ENCODE assay signal across 1 cellular context in genomic region chr4:70993181-70994068, GRCh38.
A peak's percentile ranks its signal among the peaks of the same experiment; 100 is the strongest.
TF ChIP-seq lines count a peak whose summit lies in the region.

DCK (plus strand) TSS chr4:70993649; CDS start chr4:70993836, 187 bp downstream.

TF ChIP-seq in HEK293, 187 proteins besides CTCF, POLR2A, EP300 and RAD21 (continued from another document and continues in another):
- TF ChIP-seq ZNF626 (tag by site-specific recombination; IDR thresholded peaks at IDR 0.05): no peak
- peak; percentile 38; the same call in 1 of the 2 replicates for TF ChIP-seq PATZ1 (tag by site-specific recombination; IDR thresholded peaks at IDR 0.05)
- TF ChIP-seq ZNF585B (tag by site-specific recombination; IDR thresholded peaks at IDR 0.05): no peak
- TF ChIP-seq ZNF707 (tag by site-specific recombination; IDR thresholded peaks at IDR 0.05): no peak
- TF ChIP-seq, protein P1, sequence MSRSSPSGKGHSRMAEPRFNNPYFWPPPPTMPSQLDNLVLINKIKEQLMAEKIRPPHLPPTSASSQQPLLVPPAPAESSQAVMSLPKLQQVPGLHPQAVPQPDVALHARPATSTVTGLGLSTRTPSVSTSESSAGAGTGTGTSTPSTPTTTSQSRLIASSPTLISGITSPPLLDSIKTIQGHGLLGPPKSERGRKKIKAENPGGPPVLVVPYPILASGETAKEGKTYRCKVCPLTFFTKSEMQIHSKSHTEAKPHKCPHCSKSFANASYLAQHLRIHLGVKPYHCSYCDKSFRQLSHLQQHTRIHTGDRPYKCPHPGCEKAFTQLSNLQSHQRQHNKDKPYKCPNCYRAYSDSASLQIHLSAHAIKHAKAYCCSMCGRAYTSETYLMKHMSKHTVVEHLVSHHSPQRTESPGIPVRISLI (tag by site-specific recombination; IDR thresholded peaks at IDR 0.05): no peak
- no peak for TF ChIP-seq MYNN (tag by site-specific recombination; IDR thresholded peaks at IDR 0.05; ENCODE audit: borderline replicate concordance)
- no peak for TF ChIP-seq ZNF571 (tag by site-specific recombination; IDR thresholded peaks at IDR 0.05)
- no peak for TF ChIP-seq ZNF645 (tag by site-specific recombination; IDR thresholded peaks at IDR 0.05)
- TF ChIP-seq ZNF202 (tag by site-specific recombination; IDR thresholded peaks at IDR 0.05; ENCODE audit: borderline replicate concordance): no peak
- no peak; the same call in 1 of the 2 replicates for TF ChIP-seq ZBTB48 (tag by site-specific recombination; IDR thresholded peaks at IDR 0.05)
- no peak for TF ChIP-seq ZNF280C (tag by site-specific recombination; IDR thresholded peaks at IDR 0.05)
- no peak for TF ChIP-seq YY2 (tag by site-specific recombination; IDR thresholded peaks at IDR 0.05)
- TF ChIP-seq, protein P2, sequence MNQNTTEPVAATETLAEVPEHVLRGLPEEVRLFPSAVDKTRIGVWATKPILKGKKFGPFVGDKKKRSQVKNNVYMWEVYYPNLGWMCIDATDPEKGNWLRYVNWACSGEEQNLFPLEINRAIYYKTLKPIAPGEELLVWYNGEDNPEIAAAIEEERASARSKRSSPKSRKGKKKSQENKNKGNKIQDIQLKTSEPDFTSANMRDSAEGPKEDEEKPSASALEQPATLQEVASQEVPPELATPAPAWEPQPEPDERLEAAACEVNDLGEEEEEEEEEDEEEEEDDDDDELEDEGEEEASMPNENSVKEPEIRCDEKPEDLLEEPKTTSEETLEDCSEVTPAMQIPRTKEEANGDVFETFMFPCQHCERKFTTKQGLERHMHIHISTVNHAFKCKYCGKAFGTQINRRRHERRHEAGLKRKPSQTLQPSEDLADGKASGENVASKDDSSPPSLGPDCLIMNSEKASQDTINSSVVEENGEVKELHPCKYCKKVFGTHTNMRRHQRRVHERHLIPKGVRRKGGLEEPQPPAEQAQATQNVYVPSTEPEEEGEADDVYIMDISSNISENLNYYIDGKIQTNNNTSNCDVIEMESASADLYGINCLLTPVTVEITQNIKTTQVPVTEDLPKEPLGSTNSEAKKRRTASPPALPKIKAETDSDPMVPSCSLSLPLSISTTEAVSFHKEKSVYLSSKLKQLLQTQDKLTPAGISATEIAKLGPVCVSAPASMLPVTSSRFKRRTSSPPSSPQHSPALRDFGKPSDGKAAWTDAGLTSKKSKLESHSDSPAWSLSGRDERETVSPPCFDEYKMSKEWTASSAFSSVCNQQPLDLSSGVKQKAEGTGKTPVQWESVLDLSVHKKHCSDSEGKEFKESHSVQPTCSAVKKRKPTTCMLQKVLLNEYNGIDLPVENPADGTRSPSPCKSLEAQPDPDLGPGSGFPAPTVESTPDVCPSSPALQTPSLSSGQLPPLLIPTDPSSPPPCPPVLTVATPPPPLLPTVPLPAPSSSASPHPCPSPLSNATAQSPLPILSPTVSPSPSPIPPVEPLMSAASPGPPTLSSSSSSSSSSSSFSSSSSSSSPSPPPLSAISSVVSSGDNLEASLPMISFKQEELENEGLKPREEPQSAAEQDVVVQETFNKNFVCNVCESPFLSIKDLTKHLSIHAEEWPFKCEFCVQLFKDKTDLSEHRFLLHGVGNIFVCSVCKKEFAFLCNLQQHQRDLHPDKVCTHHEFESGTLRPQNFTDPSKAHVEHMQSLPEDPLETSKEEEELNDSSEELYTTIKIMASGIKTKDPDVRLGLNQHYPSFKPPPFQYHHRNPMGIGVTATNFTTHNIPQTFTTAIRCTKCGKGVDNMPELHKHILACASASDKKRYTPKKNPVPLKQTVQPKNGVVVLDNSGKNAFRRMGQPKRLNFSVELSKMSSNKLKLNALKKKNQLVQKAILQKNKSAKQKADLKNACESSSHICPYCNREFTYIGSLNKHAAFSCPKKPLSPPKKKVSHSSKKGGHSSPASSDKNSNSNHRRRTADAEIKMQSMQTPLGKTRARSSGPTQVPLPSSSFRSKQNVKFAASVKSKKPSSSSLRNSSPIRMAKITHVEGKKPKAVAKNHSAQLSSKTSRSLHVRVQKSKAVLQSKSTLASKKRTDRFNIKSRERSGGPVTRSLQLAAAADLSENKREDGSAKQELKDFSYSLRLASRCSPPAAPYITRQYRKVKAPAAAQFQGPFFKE (tag by site-specific recombination; IDR thresholded peaks at IDR 0.05; ENCODE audit: borderline replicate concordance): no peak
- TF ChIP-seq ZNF19 (tag by site-specific recombination; IDR thresholded peaks at IDR 0.05; ENCODE audit: low read depth): no peak
- TF ChIP-seq ZNF561 (tag by site-specific recombination; IDR thresholded peaks at IDR 0.05; ENCODE audit: borderline replicate concordance): peak; percentile 70; the same call in 1 of the 2 replicates
- TF ChIP-seq ZFP37 (tag by site-specific recombination; IDR thresholded peaks at IDR 0.05): 0 out of 2 replicates have a peak, but pooled peaks have one; percentile 43
- no peak for TF ChIP-seq ZNF426 (tag by site-specific recombination; IDR thresholded peaks at IDR 0.05)
- peak; percentile 36; the same call in 1 of the 2 replicates for TF ChIP-seq ZNF596 (tag by site-specific recombination; IDR thresholded peaks at IDR 0.05)
- no peak for TF ChIP-seq ZNF214 (tag by site-specific recombination; IDR thresholded peaks at IDR 0.05; ENCODE audit: borderline replicate concordance)
- TF ChIP-seq ZNF37A (tag by site-specific recombination; IDR thresholded peaks at IDR 0.05): no peak
- peak; percentile 65; the same call in 1 of the 2 replicates for TF ChIP-seq ZNF501 (tag by site-specific recombination; IDR thresholded peaks at IDR 0.05)
- TF ChIP-seq ZNF777 (tag by site-specific recombination; IDR thresholded peaks at IDR 0.05; ENCODE audit: borderline replicate concordance): 0 out of 2 replicates have a peak, but pooled peaks have one; percentile 28
- no peak for TF ChIP-seq ZNF623 (tag by site-specific recombination; IDR thresholded peaks at IDR 0.05)
- no peak for TF ChIP-seq HOXA7 (CRISPR knock-in tag; IDR thresholded peaks at IDR 0.05; ENCODE audit: borderline replicate concordance)
- peak; percentile 68 for TF ChIP-seq ZBTB20 (tag by site-specific recombination; IDR thresholded peaks at IDR 0.05)
- no peak for TF ChIP-seq ZNF248 (tag by site-specific recombination; IDR thresholded peaks at IDR 0.05)
- no peak for TF ChIP-seq WT1 (tag by site-specific recombination; IDR thresholded peaks at IDR 0.05)
- TF ChIP-seq SETDB1 (IDR thresholded peaks at IDR 0.05; ENCODE audit: insufficient read length, low read length): no peak
- TF ChIP-seq ZSCAN16 (tag by site-specific recombination; IDR thresholded peaks at IDR 0.05): no peak
- TF ChIP-seq, protein P3, sequence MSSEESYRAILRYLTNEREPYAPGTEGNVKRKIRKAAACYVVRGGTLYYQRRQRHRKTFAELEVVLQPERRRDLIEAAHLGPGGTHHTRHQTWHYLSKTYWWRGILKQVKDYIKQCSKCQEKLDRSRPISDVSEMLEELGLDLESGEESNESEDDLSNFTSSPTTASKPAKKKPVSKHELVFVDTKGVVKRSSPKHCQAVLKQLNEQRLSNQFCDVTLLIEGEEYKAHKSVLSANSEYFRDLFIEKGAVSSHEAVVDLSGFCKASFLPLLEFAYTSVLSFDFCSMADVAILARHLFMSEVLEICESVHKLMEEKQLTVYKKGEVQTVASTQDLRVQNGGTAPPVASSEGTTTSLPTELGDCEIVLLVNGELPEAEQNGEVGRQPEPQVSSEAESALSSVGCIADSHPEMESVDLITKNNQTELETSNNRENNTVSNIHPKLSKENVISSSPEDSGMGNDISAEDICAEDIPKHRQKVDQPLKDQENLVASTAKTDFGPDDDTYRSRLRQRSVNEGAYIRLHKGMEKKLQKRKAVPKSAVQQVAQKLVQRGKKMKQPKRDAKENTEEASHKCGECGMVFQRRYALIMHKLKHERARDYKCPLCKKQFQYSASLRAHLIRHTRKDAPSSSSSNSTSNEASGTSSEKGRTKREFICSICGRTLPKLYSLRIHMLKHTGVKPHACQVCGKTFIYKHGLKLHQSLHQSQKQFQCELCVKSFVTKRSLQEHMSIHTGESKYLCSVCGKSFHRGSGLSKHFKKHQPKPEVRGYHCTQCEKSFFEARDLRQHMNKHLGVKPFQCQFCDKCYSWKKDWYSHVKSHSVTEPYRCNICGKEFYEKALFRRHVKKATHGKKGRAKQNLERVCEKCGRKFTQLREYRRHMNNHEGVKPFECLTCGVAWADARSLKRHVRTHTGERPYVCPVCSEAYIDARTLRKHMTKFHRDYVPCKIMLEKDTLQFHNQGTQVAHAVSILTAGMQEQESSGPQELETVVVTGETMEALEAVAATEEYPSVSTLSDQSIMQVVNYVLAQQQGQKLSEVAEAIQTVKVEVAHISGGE (tag by site-specific recombination; conservative IDR thresholded peaks at IDR 0.05; ENCODE audit: low read depth): peak; percentile 36
- 0 out of 2 replicates have a peak, but pooled peaks have one; percentile 12 for TF ChIP-seq ZBTB17 (tag by site-specific recombination; IDR thresholded peaks at IDR 0.05)
- TF ChIP-seq ZNF223 (tag by site-specific recombination; IDR thresholded peaks at IDR 0.05): no peak
- TF ChIP-seq ZNF549 (tag by site-specific recombination; IDR thresholded peaks at IDR 0.05): no peak
- no peak for TF ChIP-seq ZBTB49 (tag by site-specific recombination; IDR thresholded peaks at IDR 0.05; ENCODE audit: low read depth)
- no peak for TF ChIP-seq IKZF3 (tag by site-specific recombination; IDR thresholded peaks at IDR 0.05)
- peak; percentile 77 for TF ChIP-seq ZNF335 (tag by site-specific recombination; conservative IDR thresholded peaks at IDR 0.05)
- TF ChIP-seq ZNF423 (tag by site-specific recombination; IDR thresholded peaks at IDR 0.05): no peak
- no peak for TF ChIP-seq ZSCAN5A (tag by site-specific recombination; IDR thresholded peaks at IDR 0.05)
- no peak for TF ChIP-seq ZNF791 (tag by site-specific recombination; IDR thresholded peaks at IDR 0.05)
- TF ChIP-seq ZNF529 (tag by site-specific recombination; IDR thresholded peaks at IDR 0.05; ENCODE audit: insufficient replicate concordance): no peak
- no peak for TF ChIP-seq ZNF701 (tag by site-specific recombination; IDR thresholded peaks at IDR 0.05)
- TF ChIP-seq ZNF174 (tag by site-specific recombination; IDR thresholded peaks at IDR 0.05): no peak
- TF ChIP-seq ZNF112 (tag by site-specific recombination; IDR thresholded peaks at IDR 0.05): no peak
